In the genomic region with DNA sequence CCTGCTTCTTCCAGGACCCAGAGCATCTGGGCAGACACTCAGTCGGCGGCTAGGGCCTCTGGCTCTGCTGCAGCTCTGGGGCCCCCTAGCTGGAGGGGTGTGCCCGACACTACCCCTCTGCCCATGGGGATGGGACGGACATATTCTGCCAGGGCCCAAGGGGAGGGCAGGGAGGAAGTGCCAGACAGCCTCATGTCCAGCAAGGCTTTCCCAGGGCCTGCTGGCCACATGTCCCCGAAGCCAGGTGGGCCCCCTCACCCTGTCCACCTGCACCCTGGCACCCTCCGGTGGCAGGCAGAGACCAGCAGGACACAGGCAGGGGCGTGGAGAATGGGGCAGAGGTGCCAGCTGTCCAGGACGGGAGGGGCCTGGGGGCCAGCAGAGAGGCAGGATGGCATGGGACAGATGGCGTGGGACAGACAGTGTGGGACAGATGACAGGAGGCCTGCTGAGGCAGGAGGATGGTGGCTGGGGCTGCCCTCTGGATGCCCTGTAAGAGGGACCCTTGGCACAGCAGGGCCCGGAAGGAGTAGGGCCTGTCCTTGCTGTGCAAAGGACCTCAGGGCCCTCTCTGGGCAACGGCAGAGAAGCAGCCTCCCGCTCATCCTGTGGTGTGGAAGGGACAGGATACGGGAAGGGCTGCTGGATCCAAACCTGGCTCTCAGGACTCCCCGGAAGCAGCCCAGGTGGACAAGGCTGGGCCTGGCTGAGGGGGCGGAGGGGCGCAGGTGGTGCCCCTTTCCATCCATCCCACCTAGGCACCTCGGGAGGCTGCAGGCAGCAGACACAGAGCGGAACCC, we compare ENCODE assay signal across 13 cellular contexts. TPM values are rescaled to one million over a fixed set of nuclear protein-coding genes. Genes with fewer than 3 reads are reported as not detected.
DNase-seq lines count a peak whose midpoint lies in the region; ATAC-seq, FAIRE-seq and TF ChIP-seq lines count a peak whose summit lies in the region.
"Had no signal": no experiment of that assay in that cellular context is flagged by ENCODE, and none has a peak within 500 bp of the region (broad histone marks: within the 10 kb centered on the region; RNA-seq: fewer than 3 reads in every experiment).

No MANE protein-coding gene starts in this region.

- DNase-seq in cardiac septum (ENCODE audit: low spot score) (peak; percentile 53), heart right ventricle (no peak), K562 (ENCODE audit: extremely low read depth in 1 of 4, low spot score in 3 of 4) (no peak), aorta (peak; percentile 42 to 70), erythroblast (lab: John Stamatoyannopoulos, UW) (no peak), NCI-H2081 (lab: John Stamatoyannopoulos, UW) (no peak)
- DNase-seq: activated effector memory CD4-positive, alpha-beta T cell treated with Interleukin-2 at 50 U/mL for 16 hours; naive thymus-derived CD4-positive, alpha-beta T cell; NCI-H1417 treated with DMSO at 0.1 percent for 48 hours; stimulated activated CD4-positive, alpha-beta T cell treated with anti-CD3 and anti-CD28 coated beads, Interleukin-15, amount 100 ng/mL, for 24 hours had no signal

- peaks cover 0 to 29% (median 4%) of the 10 kb centered on the region in 9 donors for H3K4me1 ChIP-seq in heart right ventricle
- peaks cover 0 to 44% of the 10 kb centered on the region in 2 experiments; a peak in 2 of 5 replicates for H3K4me1 ChIP-seq in K562 (replicated peaks in 1 of 2; ENCODE audit: control insufficient read depth in 2 of 2, insufficient read depth in 2 of 2, low read length in 2 of 2)
- peaks cover 44 to 95% (median 77%) of the 10 kb centered on the region in 4 donors for H3K4me1 ChIP-seq in liver (ENCODE audit: control insufficient read depth in 4 of 4, insufficient read depth in 4 of 4, low read length in 3 of 4)
- no peaks in the 10 kb centered on the region for H3K4me1 ChIP-seq in aorta (ENCODE audit: control insufficient read depth in 1 of 2, insufficient read depth in 2 of 2, low read length in 2 of 2)

- no peak for TF ChIP-seq POLR2A in K562 (conservative IDR thresholded peaks at IDR 0.05)
- TF ChIP-seq POLR2A in erythroblast (IDR thresholded peaks at IDR 0.05; ENCODE audit: low read length), result no peak

- no peak for FAIRE-seq in K562 (lab: Jason Lieb, UNC)

- no TSS peak for BruUV-seq in K562 (replicated peaks; lab: Mats Ljungman, UMichigan)

- no peak overlapping the region for H3K4me3 ChIP-seq in heart right ventricle
- no peak overlapping the region for H3K4me3 ChIP-seq in K562
- no peak overlapping the region for H3K4me3 ChIP-seq in liver (ENCODE audit: low read depth in 1 of 3, low read length in 3 of 3)
- no peak overlapping the region for H3K4me3 ChIP-seq in aorta (ENCODE audit: low read length in 2 of 2)
- H3K4me3 ChIP-seq: cardiac muscle cell had no signal

- H3K27ac ChIP-seq in heart right ventricle (no peak overlapping the region), K562 (ENCODE audit: extremely low read depth, low read depth, low read length) (no peak overlapping the region), liver (ENCODE audit: low read depth in 1 of 2, low read length in 2 of 2) (peak overlapping the region; percentile 92 to 98), aorta (ENCODE audit: low read depth in 1 of 2, low read length in 2 of 2) (no peak overlapping the region)
- H3K27ac ChIP-seq: cardiac muscle cell had no signal

- WGBS in heart right ventricle, 2 donors, result 89% methylated on average over 18 of the region's 18 CpGs
- WGBS in K562 (ENCODE audit: insufficient coverage, low coverage, missing lambda C conversion rate), result 23% methylated on average over 15 of the region's 18 CpGs
- 41% methylated on average over 18 of the region's 18 CpGs for WGBS in liver
- WGBS in aorta, 2 donors, result 85 to 87% methylated on average over 16 to 18 of the region's 18 CpGs

- H3K9ac ChIP-seq in K562 (ENCODE audit: insufficient read depth in 1 of 2, low read depth in 2 of 2, low read length in 2 of 2) (no peak overlapping the region; a peak in 1 of 4 replicates), liver (ENCODE audit: low read depth in 1 of 2, low read length in 2 of 2) (peak overlapping the region; percentile 79 to 83)

- intact Hi-C loops in cardiac septum (cut with DNase I), result loop anchor here (10.0 kb wide), 1 partner anchor 258 kb away; no protein-coding TSS in a partner anchor
- intact Hi-C loops in heart right ventricle (cut with DNase I), result loop anchor here in 6 of 10 donors (5.0 to 10.0 kb wide), 3 partner anchors 40 to 258 kb away; a partner anchor contains a TSS
- intact Hi-C loops in K562 (cut with micrococcal nuclease), result no loop called here
- intact Hi-C loops in aorta (cut with DNase I), result no loop called here

- H2AFZ ChIP-seq in K562 (ENCODE audit: low read depth, low read length), result no peak overlapping the region

- H4K20me1 ChIP-seq in K562 (replicated peaks; ENCODE audit: control insufficient read depth, insufficient read depth, low read length), result peaks cover 19% of the 10 kb centered on the region

- H3K9me1 ChIP-seq in K562 (ENCODE audit: control insufficient read depth, insufficient read depth, low read length), result no peaks in the 10 kb centered on the region

- H3K79me2 ChIP-seq in K562 (ENCODE audit: control insufficient read depth, insufficient read depth, low read length), result no peaks in the 10 kb centered on the region

- H3K4me2 ChIP-seq in K562 (ENCODE audit: insufficient read depth, low read length), result no peak overlapping the region

- no peaks in the 10 kb centered on the region for H3K9me3 ChIP-seq in heart right ventricle
- H3K9me3 ChIP-seq in K562 (replicated peaks; ENCODE audit: control insufficient read depth, insufficient read depth, low read depth, low read length), result no peaks in the 10 kb centered on the region
- no peaks in the 10 kb centered on the region for H3K9me3 ChIP-seq in liver (ENCODE audit: control insufficient read depth in 4 of 4, low read length in 3 of 4)
- no peaks in the 10 kb centered on the region for H3K9me3 ChIP-seq in aorta (ENCODE audit: control insufficient read depth, low read length)

- TF ChIP-seq CTCF in heart right ventricle (IDR thresholded peaks at IDR 0.05) (peak in 3 of 9 donors; percentile 9 to 20 (median 17)), K562 (IDR thresholded peaks at IDR 0.05 in 2 of 3, conservative IDR thresholded peaks at IDR 0.05 in 1 of 3; ENCODE audit: insufficient read depth in 2 of 3, low read depth in 1 of 3, low read length in 3 of 3) (peak in 1 of 3 experiments; percentile 7; a peak in 1 of 6 replicates), liver (IDR thresholded peaks at IDR 0.05; ENCODE audit: low read depth, low read length, missing input control) (no peak)

- no peak for TF ChIP-seq EP300 in K562 (IDR thresholded peaks at IDR 0.05; ENCODE audit: low read length)

- no peak for ATAC-seq in heart right ventricle
- ATAC-seq in K562, result no peak
- no peak for ATAC-seq in aorta (ENCODE audit: low FRiP score)
- ATAC-seq in HG02852 (IDR thresholded peaks at IDR 0.05; ENCODE audit: unreplicated experiment), result no peak
- ATAC-seq: naive thymus-derived CD4-positive, alpha-beta T cell had no signal

- H3K36me3 ChIP-seq in heart right ventricle (peaks cover 0 to 3% (median 0%) of the 10 kb centered on the region in 9 donors), K562 (ENCODE audit: control insufficient read depth, insufficient read depth, low read length) (no peaks in the 10 kb centered on the region), liver (ENCODE audit: control insufficient read depth in 4 of 4, insufficient read depth in 3 of 4, low read depth in 1 of 4, low read length in 3 of 4) (no peaks in the 10 kb centered on the region), aorta (ENCODE audit: control insufficient read depth in 1 of 2, insufficient read depth in 2 of 2, low read length in 1 of 2) (no peaks in the 10 kb centered on the region)
- H3K36me3 ChIP-seq: cardiac muscle cell had no signal

- H3K27me3 ChIP-seq in heart right ventricle, result no peaks in the 10 kb centered on the region
- H3K27me3 ChIP-seq in K562 (ENCODE audit: control insufficient read depth in 2 of 2, insufficient read depth in 2 of 2, low read length in 2 of 2), result peaks cover 0 to 28% of the 10 kb centered on the region in 2 experiments; a peak in 2 of 5 replicates
- H3K27me3 ChIP-seq in liver (ENCODE audit: control insufficient read depth in 4 of 4, insufficient read depth in 4 of 4, low read length in 3 of 4), result no peaks in the 10 kb centered on the region
- H3K27me3 ChIP-seq in aorta (ENCODE audit: control insufficient read depth in 1 of 2, insufficient read depth in 2 of 2, low read length in 1 of 2), result no peaks in the 10 kb centered on the region
- H3K27me3 ChIP-seq: cardiac muscle cell had no signal

- in situ Hi-C loops in K562 (cut with MboI), result loop anchor here (10.0 kb wide), 1 partner anchor 258 kb away; no protein-coding TSS in a partner anchor

- TF ChIP-seq RAD21 in K562 (CRISPR knock-in tag; conservative IDR thresholded peaks at IDR 0.05 in 1 of 2, IDR thresholded peaks at IDR 0.05 in 1 of 2), result 0 out of 4 replicates have a peak, but pooled peaks of 1 of the 2 experiments have one; percentile 5
- peak in 1 of 2 donors; percentile 50 for TF ChIP-seq RAD21 in liver (IDR thresholded peaks at IDR 0.05)

- CTCF ChIA-PET in K562 (lab: Yijun Ruan, JAX; ENCODE audit: low intra/inter-chr PET ratio), result no interaction called here

- POLR2A ChIA-PET in K562 (lab: Yijun Ruan, JAX), result interaction anchor here (0.7 to 1.3 kb wide), 2 partner anchors 10 to 16 kb away, joined by 3 read pairs; no protein-coding TSS in a partner anchor

RNA-seq across cellular contexts. Expression of a gene that starts 29.1 kb away (rescaled TPM):
- total RNA-seq in cardiac septum, result 17.3 TPM
- 10 to 100 TPM; 10.4 to 19.4 (median 13.4) TPM for total RNA-seq in heart right ventricle
- polyA plus RNA-seq in heart right ventricle, result 10 to 100 TPM; 15.0 to 22.2 TPM
- total RNA-seq in K562 (2011; cell fraction: chromatin; rRNA removed; ENCODE audit: low replicate concordance), result 10.0 and 38.4 TPM in 2 replicates
- total RNA-seq in K562 (2011; cell fraction: nucleolus; rRNA removed), result 8.7 and 12.4 TPM in 2 replicates
- 16.9 and 22.7 TPM in 2 replicates for total RNA-seq in K562 (2011; cell fraction: nucleoplasm; rRNA removed)
- 29.7 and 31.2 TPM in 2 replicates for total RNA-seq in K562 (2014; rRNA removed)
- 34.9 and 42.3 TPM in 2 replicates for total RNA-seq in K562 (2014; rRNA removed; fragmentation: Illumina TruSeq; extraction: Trizol)
- total RNA-seq in K562 (2015; rRNA removed; fragmentation: Illumina TruSeq; extraction: Trizol), result 15.0 and 17.3 TPM in 2 replicates
- 29.7 and 34.6 TPM in 2 replicates for total RNA-seq in K562 (2021)
- 30.9 and 31.2 TPM in 2 replicates for polyA plus RNA-seq in K562 (2011; rRNA removed)
- polyA plus RNA-seq in K562 (2011; cell fraction: cytosol; rRNA removed), result 9.2 and 18.2 TPM in 2 replicates
- polyA plus RNA-seq in K562 (2011; cell fraction: nucleus; rRNA removed), result 11.6 and 23.1 TPM in 2 replicates
- polyA plus RNA-seq in K562 (2012), result 16.1 and 50.7 TPM in 2 replicates
- polyA plus RNA-seq in K562 (2014; fragmentation: Illumina TruSeq; extraction: Trizol), result 28.8 and 30.1 TPM in 2 replicates
- 1 to 10 TPM; 9.5 to 9.8 TPM for polyA plus RNA-seq in K562 (2014; fragmentation: Nextera tagmentation; extraction: Ambion mirVana)
- polyA plus RNA-seq in K562 (2014; rRNA removed), result 30.2 and 33.0 TPM in 2 replicates
- polyA minus RNA-seq in K562 (2011; rRNA and poly(A)+ RNA removed), result 31.5 and 41.1 TPM in 2 replicates
- 10.6 and 12.5 TPM in 2 replicates for polyA minus RNA-seq in K562 (2011; cell fraction: cytosol; rRNA and poly(A)+ RNA removed)
- polyA minus RNA-seq in K562 (2011; cell fraction: nucleus; rRNA and poly(A)+ RNA removed), result 7.7 and 21.0 TPM in 2 replicates
- 10 to 100 TPM; 18.0 to 36.1 TPM for total RNA-seq in liver
- polyA plus RNA-seq in liver, result 10 to 100 TPM; 16.9 to 30.3 TPM
- total RNA-seq in aorta, result 10 to 100 TPM; 21.8 to 30.5 TPM
- 10 to 100 TPM in 1 of 2 donors, 1 to 10 TPM in 1; 8.6 to 32.2 TPM for polyA plus RNA-seq in aorta

Comparison
In these comparisons a context has a peak if more than half of its experiments do, and no peak if none do; other contexts are left out.
1. DNase-seq: peak in cardiac septum (single experiment) and aorta (2 of 2); none in heart right ventricle (0 of 2), K562 (0 of 4), erythroblast (0 of 2) and NCI-H2081 (0 of 2).
2. H3K27ac ChIP-seq: peak in liver (2 of 2); none in heart right ventricle (0 of 10), K562 (single experiment) and aorta (0 of 2).
3. H3K9ac ChIP-seq: peak in liver (2 of 2); none in K562 (0 of 2).
4. intact Hi-C loops: an anchor here in cardiac septum (10.0 kb wide) and heart right ventricle (5.0 to 10.0 kb wide); none called in K562 and aorta.